8 cellular contexts compared by ENCODE assay signal in the genomic region with DNA sequence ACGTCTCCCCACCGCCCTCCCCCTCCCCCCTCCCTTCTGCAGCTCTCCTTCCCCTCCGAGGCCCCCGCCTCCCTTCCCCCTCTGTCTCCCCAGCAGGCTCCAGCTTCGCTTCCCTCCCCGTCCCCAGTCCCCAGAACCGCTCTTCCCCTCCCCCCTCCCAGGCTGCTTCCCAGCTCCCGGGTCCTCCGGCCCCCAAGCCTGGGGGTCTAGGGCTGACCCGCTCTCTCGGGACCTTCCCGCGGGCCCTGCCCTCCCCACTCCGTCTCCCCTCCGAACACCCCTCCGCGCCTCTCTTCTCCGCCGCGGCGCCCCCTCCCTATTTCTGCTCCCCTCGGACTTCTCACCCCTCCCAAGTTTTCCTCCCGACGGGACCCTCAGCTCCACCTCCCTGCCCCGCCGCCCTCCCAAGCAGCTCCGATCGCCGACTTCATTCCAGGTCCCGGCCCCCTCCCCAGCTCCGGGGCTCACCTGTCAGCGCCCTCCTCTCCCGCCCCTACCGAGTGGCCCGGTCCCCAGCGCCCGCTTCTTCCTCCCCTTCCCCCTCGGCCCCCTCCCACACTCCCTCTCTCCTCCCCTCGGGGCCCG. TPM values are rescaled to one million over a fixed set of nuclear protein-coding genes. Genes with fewer than 3 reads are reported as not detected.
DNase-seq lines count a peak whose midpoint lies in the region; ATAC-seq, FAIRE-seq and TF ChIP-seq lines count a peak whose summit lies in the region.

No MANE protein-coding gene starts in this region.

- ATAC-seq in activated CD4-positive, alpha-beta T cell treated with anti-CD3 and anti-CD28 coated beads for 36 hours, result no peak
- ATAC-seq in GM21360 (IDR thresholded peaks at IDR 0.05; ENCODE audit: unreplicated experiment) (no peak), GM21447 (IDR thresholded peaks at IDR 0.05; ENCODE audit: unreplicated experiment) (no peak)

- CTCF ChIA-PET in activated CD4-positive, alpha-beta T cell treated with anti-CD3 and anti-CD28 coated beads for 36 hours (lab: Charles Lee), result no interaction called here

- H3K27me3 ChIP-seq in WERI-Rb-1 (ENCODE audit: insufficient read depth, low read depth, severe bottlenecking), result no peaks in the 10 kb centered on the region
- no peaks in the 10 kb centered on the region for H3K27me3 ChIP-seq in parathyroid adenoma (ENCODE audit: control insufficient read depth, insufficient read depth, low read length)

- POLR2A ChIA-PET in activated CD4-positive, alpha-beta T cell treated with anti-CD3 and anti-CD28 coated beads for 36 hours (lab: Charles Lee), result interaction anchor here (0.6 kb wide), 1 partner anchor 62 kb away, joined by 5 read pairs; no protein-coding TSS in a partner anchor

- peak overlapping the region; percentile 71 for H3K4me3 ChIP-seq in WERI-Rb-1 (ENCODE audit: low read depth, low read length)
- H3K4me3 ChIP-seq in parathyroid adenoma (ENCODE audit: low read depth, low read length), result peak overlapping the region; percentile 72

- H3K27ac Mint-ChIP-seq in activated CD4-positive, alpha-beta T cell treated with anti-CD3 and anti-CD28 coated beads for 36 hours, result no peak overlapping the region

- H3K4me1 ChIP-seq in parathyroid adenoma, result peaks cover 5% of the 10 kb centered on the region

- TF ChIP-seq CTCF in WERI-Rb-1 (IDR thresholded peaks at IDR 0.05; ENCODE audit: low read depth, low read length) (no peak), parathyroid adenoma (IDR thresholded peaks at IDR 0.05) (no peak)

- peak overlapping the region; percentile 59 for H3K4me3 Mint-ChIP-seq in activated CD4-positive, alpha-beta T cell treated with anti-CD3 and anti-CD28 coated beads for 36 hours

- H3K79me2 ChIP-seq in parathyroid adenoma, result no peaks in the 10 kb centered on the region

- H2AFZ ChIP-seq in parathyroid adenoma, result peak overlapping the region; percentile 60

- peaks cover 4% of the 10 kb centered on the region; the same call in 1 of the 2 replicates for H3K36me3 ChIP-seq in WERI-Rb-1
- H3K36me3 ChIP-seq in parathyroid adenoma (ENCODE audit: control insufficient read depth, insufficient read depth, low read length), result no peaks in the 10 kb centered on the region

- H3K27ac ChIP-seq in WERI-Rb-1 (peak overlapping the region; percentile 83), parathyroid adenoma (peak overlapping the region; percentile 54)

- no peak for FAIRE-seq in frontal cortex (lab: Jason Lieb, UNC)

- peak; percentile 35 for DNase-seq in activated CD4-positive, alpha-beta T cell treated with anti-CD3 and anti-CD28 coated beads for 36 hours
- DNase-seq in activated CD4-positive, alpha-beta T cell treated with anti-CD3 and anti-CD28 coated beads, Interleukin-2, amount 50 U/mL, for 4 hours, result no peak
- DNase-seq in WERI-Rb-1 (no peak), frontal cortex (ENCODE audit: low spot score in 2 of 2) (peak; percentile 59 to 64), NCI-H1694 (lab: John Stamatoyannopoulos, UW) (no peak)

- H3K4me2 ChIP-seq in parathyroid adenoma (ENCODE audit: low read length), result peak overlapping the region; percentile 93

- peaks cover 2% of the 10 kb centered on the region for H3K36me3 Mint-ChIP-seq in activated CD4-positive, alpha-beta T cell treated with anti-CD3 and anti-CD28 coated beads for 36 hours (ENCODE audit: low read depth)

- no peaks in the 10 kb centered on the region for H3K9me3 Mint-ChIP-seq in activated CD4-positive, alpha-beta T cell treated with anti-CD3 and anti-CD28 coated beads for 36 hours (ENCODE audit: low read depth)

- peak overlapping the region; percentile 67 for H3K9ac ChIP-seq in parathyroid adenoma

- H3K4me1 Mint-ChIP-seq in activated CD4-positive, alpha-beta T cell treated with anti-CD3 and anti-CD28 coated beads for 36 hours, result peaks cover 2% of the 10 kb centered on the region

- intact Hi-C loops in activated CD4-positive, alpha-beta T cell treated with anti-CD3 and anti-CD28 coated beads for 36 hours (cut with DNase I, micrococcal nuclease), result no loop called here

- H3K9me3 ChIP-seq in WERI-Rb-1 (ENCODE audit: severe bottlenecking) (no peaks in the 10 kb centered on the region), parathyroid adenoma (ENCODE audit: control insufficient read depth, low read length) (no peaks in the 10 kb centered on the region)

- peaks cover 9% of the 10 kb centered on the region for H3K27me3 Mint-ChIP-seq in activated CD4-positive, alpha-beta T cell treated with anti-CD3 and anti-CD28 coated beads for 36 hours

RNA-seq across cellular contexts. Expression of a gene that starts 1.1 kb away (rescaled TPM):
- under 1 TPM; 0.23 to 0.25 TPM for total RNA-seq in activated CD4-positive, alpha-beta T cell treated with anti-CD3 and anti-CD28 coated beads for 36 hours
- 1.6 TPM for total RNA-seq in frontal cortex

Comparison
In these comparisons a context has a peak if more than half of its experiments do, and no peak if none do; other contexts are left out.
1. DNase-seq: peak in activated CD4-positive, alpha-beta T cell treated with anti-CD3 and anti-CD28 coated beads for 36 hours (single experiment) and frontal cortex (2 of 2); none in activated CD4-positive, alpha-beta T cell treated with anti-CD3 and anti-CD28 coated beads, Interleukin-2, amount 50 U/mL, for 4 hours (0 of 2), WERI-Rb-1 (single experiment) and NCI-H1694 (single experiment).